ENCODE assay signal across 8 cellular contexts in genomic region chr17:55237826-55238196, GRCh38. TPM values are rescaled to one million over a fixed set of nuclear protein-coding genes. Genes with fewer than 3 reads are reported as not detected.
A peak's percentile ranks its signal among the peaks of the same experiment; 100 is the strongest.
DNase-seq lines count a peak whose midpoint lies in the region; ATAC-seq and TF ChIP-seq lines count a peak whose summit lies in the region.

No MANE protein-coding gene starts in this region.

- intact Hi-C loops in body of pancreas (cut with DNase I), result no loop called here

- peaks cover 3% of the 10 kb centered on the region; the same call in 1 of the 2 replicates for H3K9me3 Mint-ChIP-seq in HFFc6
- H3K9me3 Mint-ChIP-seq in mesothelial cell of epicardium, result peaks cover 6% of the 10 kb centered on the region

- TF ChIP-seq CTCF in AG04449 (IDR thresholded peaks at IDR 0.05; ENCODE audit: insufficient read depth, low read length, missing control alignments), result no peak
- TF ChIP-seq CTCF in HFFc6 (IDR thresholded peaks at IDR 0.05), result no peak
- TF ChIP-seq CTCF in body of pancreas (IDR thresholded peaks at IDR 0.05), result no peak
- TF ChIP-seq CTCF in mesothelial cell of epicardium (IDR thresholded peaks at IDR 0.05; ENCODE audit: unreplicated experiment), result no peak

- WGBS in body of pancreas, 2 donors, result 6 to 9% methylated on average over 7 of the region's 7 CpGs

- TF ChIP-seq POLR2A in body of pancreas (IDR thresholded peaks at IDR 0.05), result no peak

- no peaks in the 10 kb centered on the region for H3K9me3 ChIP-seq in body of pancreas

- peaks cover 13% of the 10 kb centered on the region for H3K4me1 ChIP-seq in body of pancreas

- H3K27me3 ChIP-seq in body of pancreas, result no peaks in the 10 kb centered on the region

- POLR2A ChIA-PET in AG04449 (lab: Yijun Ruan, JAX), result no interaction called here

- peak overlapping the region; percentile 65 for H3K4me3 ChIP-seq in AG04449 (ENCODE audit: low read depth, low read length)
- peak overlapping the region; percentile 3 to 16 for H3K4me3 ChIP-seq in body of pancreas

- H3K27ac Mint-ChIP-seq in HFFc6 (no peak overlapping the region; the same call in 1 of the 2 replicates), mesothelial cell of epicardium (peak overlapping the region; percentile 31)

- no peak for DNase-seq in AG04449 (ENCODE audit: low read depth, low spot score)
- DNase-seq in HFFc6, result no peak
- no peak for DNase-seq in body of pancreas
- no peak for DNase-seq in mesothelial cell of epicardium (ENCODE audit: low spot score in 2 of 2, unreplicated experiment in 2 of 2)
- DNase-seq in cerebellum (ENCODE audit: low spot score), result no peak

- H3K27me3 Mint-ChIP-seq in HFFc6 (ENCODE audit: insufficient read depth), result peaks cover 4% of the 10 kb centered on the region; the same call in 1 of the 2 replicates
- peaks cover 57% of the 10 kb centered on the region for H3K27me3 Mint-ChIP-seq in mesothelial cell of epicardium (ENCODE audit: low read depth)

- ATAC-seq in body of pancreas (no peak), HG02642 (IDR thresholded peaks at IDR 0.05; ENCODE audit: poor library complexity, unreplicated experiment) (no peak), HG03439 (IDR thresholded peaks at IDR 0.05; ENCODE audit: unreplicated experiment) (no peak), HG03097 (IDR thresholded peaks at IDR 0.05; ENCODE audit: low FRiP score, unreplicated experiment) (no peak)

- CTCF ChIA-PET in AG04449 (lab: Yijun Ruan, JAX), result interaction anchor here (1.0 to 2.5 kb wide), 2 partner anchors 10 to 26 kb away, joined by 4 to 9 read pairs; partner anchors contain the start of gene HLF

- H3K27ac ChIP-seq in body of pancreas, result peak overlapping the region; percentile 40 to 87 (median 74)

- no peaks in the 10 kb centered on the region for H3K36me3 Mint-ChIP-seq in HFFc6 (ENCODE audit: low read depth)
- H3K36me3 Mint-ChIP-seq in mesothelial cell of epicardium, result no peaks in the 10 kb centered on the region

- H3K4me3 Mint-ChIP-seq in HFFc6 (peak overlapping the region; percentile 72), mesothelial cell of epicardium (peak overlapping the region; percentile 82)

- H3K36me3 ChIP-seq in body of pancreas (replicated peaks in 1 of 2; ENCODE audit: insufficient read depth in 1 of 2, low read depth in 2 of 2), result no peaks in the 10 kb centered on the region

- H3K4me1 Mint-ChIP-seq in HFFc6 (ENCODE audit: low read depth), result peaks cover 16% of the 10 kb centered on the region
- H3K4me1 Mint-ChIP-seq in mesothelial cell of epicardium, result peaks cover 10% of the 10 kb centered on the region

RNA-seq across cellular contexts. Expression of gene HLF, which starts 26.9 kb away (rescaled TPM):
- not detected for total RNA-seq in HFFc6 (2021; fragmentation: NEBNext Ultra II Directional; extraction: Animal tissue kit (Norgen Biotek cat#: 25700))
- 1 to 10 TPM; 4.2 to 4.9 TPM for total RNA-seq in body of pancreas
- total RNA-seq in mesothelial cell of epicardium, result 0.93 to 1.5 TPM (median 1.3 TPM) in 3 replicates
- 13.5 TPM for total RNA-seq in cerebellum
